Comparison of ENCODE assay signal across 17 cellular contexts in genomic region chr7:99433158-99433557, GRCh38.
"Had no signal": no experiment of that assay in that cellular context is flagged by ENCODE, and none has a peak within 500 bp of the region (broad histone marks: within the 10 kb centered on the region; RNA-seq: fewer than 3 reads in every experiment).

No MANE protein-coding gene starts in this region.

- H3K9me3 Mint-ChIP-seq: naive thymus-derived CD4-positive, alpha-beta T cell; stimulated activated memory B cell treated with anti-CD40 and anti-IgM and Interleukin-4, amounts not matched to agents 10 μg/mL and 1 μg/mL and 100 μg/mL, for 72 hours; stimulated activated naive CD8-positive, alpha-beta T cell treated with anti-CD3 and anti-CD28 coated beads, Interleukin-15, Interleukin-2, amounts not matched to agents 100 ng/mL and 50 ng/mL, for 24 hours had no signal

- H3K4me1 ChIP-seq: colonic mucosa had no signal

- H3K27ac ChIP-seq: colonic mucosa, heart right ventricle, ovary, right lobe of liver, tibial artery, upper lobe of right lung, vagina had no signal

- H3K4me3 ChIP-seq: colonic mucosa, heart right ventricle, ovary, right lobe of liver, tibial artery, upper lobe of right lung, vagina had no signal

- H3K27me3 Mint-ChIP-seq: naive thymus-derived CD4-positive, alpha-beta T cell; stimulated activated memory B cell treated with anti-CD40 and anti-IgM and Interleukin-4, amounts not matched to agents 10 μg/mL and 1 μg/mL and 100 μg/mL, for 72 hours; stimulated activated naive CD8-positive, alpha-beta T cell treated with anti-CD3 and anti-CD28 coated beads, Interleukin-15, Interleukin-2, amounts not matched to agents 100 ng/mL and 50 ng/mL, for 24 hours had no signal

- H3K27ac Mint-ChIP-seq: stimulated activated memory B cell treated with anti-CD40 and anti-IgM and Interleukin-4, amounts not matched to agents 10 μg/mL and 1 μg/mL and 100 μg/mL, for 72 hours; stimulated activated naive CD8-positive, alpha-beta T cell treated with anti-CD3 and anti-CD28 coated beads, Interleukin-15, Interleukin-2, amounts not matched to agents 100 ng/mL and 50 ng/mL, for 24 hours had no signal

- DNase-seq: colonic mucosa; dermis blood vessel endothelial cell; heart right ventricle; islet precursor cell; mammary epithelial cell; naive thymus-derived CD4-positive, alpha-beta T cell; ovary; right lobe of liver; stimulated activated CD4-positive, alpha-beta T cell treated with anti-CD3 and anti-CD28 coated beads, Interleukin-4, amount 100 ng/mL, for 1 hour; stimulated activated CD8-positive, alpha-beta memory T cell treated with anti-CD3 and anti-CD28 coated beads, Interleukin-4, amount 100 ng/mL, for 48 hours; tibial artery; upper lobe of right lung had no signal

- H3K9me3 ChIP-seq: colonic mucosa, heart right ventricle, ovary, right lobe of liver, tibial artery, upper lobe of right lung, vagina had no signal

- H3K36me3 ChIP-seq: colonic mucosa, ovary had no signal

- H3K4me3 Mint-ChIP-seq: naive thymus-derived CD4-positive, alpha-beta T cell; stimulated activated memory B cell treated with anti-CD40 and anti-IgM and Interleukin-4, amounts not matched to agents 10 μg/mL and 1 μg/mL and 100 μg/mL, for 72 hours; stimulated activated naive CD8-positive, alpha-beta T cell treated with anti-CD3 and anti-CD28 coated beads, Interleukin-15, Interleukin-2, amounts not matched to agents 100 ng/mL and 50 ng/mL, for 24 hours had no signal

- ATAC-seq: esophagus mucosa; heart right ventricle; left lobe of liver; naive thymus-derived CD4-positive, alpha-beta T cell; right lobe of liver; stimulated activated memory B cell treated with anti-CD40 and anti-IgM and Interleukin-4, amounts not matched to agents 10 μg/mL and 1 μg/mL and 100 μg/mL, for 72 hours; upper lobe of right lung had no signal

- H3K27me3 ChIP-seq: colonic mucosa, heart right ventricle, ovary, right lobe of liver, tibial artery, upper lobe of right lung, vagina had no signal
